Comparison of ENCODE assay signal across 23 cellular contexts in the genomic region with DNA sequence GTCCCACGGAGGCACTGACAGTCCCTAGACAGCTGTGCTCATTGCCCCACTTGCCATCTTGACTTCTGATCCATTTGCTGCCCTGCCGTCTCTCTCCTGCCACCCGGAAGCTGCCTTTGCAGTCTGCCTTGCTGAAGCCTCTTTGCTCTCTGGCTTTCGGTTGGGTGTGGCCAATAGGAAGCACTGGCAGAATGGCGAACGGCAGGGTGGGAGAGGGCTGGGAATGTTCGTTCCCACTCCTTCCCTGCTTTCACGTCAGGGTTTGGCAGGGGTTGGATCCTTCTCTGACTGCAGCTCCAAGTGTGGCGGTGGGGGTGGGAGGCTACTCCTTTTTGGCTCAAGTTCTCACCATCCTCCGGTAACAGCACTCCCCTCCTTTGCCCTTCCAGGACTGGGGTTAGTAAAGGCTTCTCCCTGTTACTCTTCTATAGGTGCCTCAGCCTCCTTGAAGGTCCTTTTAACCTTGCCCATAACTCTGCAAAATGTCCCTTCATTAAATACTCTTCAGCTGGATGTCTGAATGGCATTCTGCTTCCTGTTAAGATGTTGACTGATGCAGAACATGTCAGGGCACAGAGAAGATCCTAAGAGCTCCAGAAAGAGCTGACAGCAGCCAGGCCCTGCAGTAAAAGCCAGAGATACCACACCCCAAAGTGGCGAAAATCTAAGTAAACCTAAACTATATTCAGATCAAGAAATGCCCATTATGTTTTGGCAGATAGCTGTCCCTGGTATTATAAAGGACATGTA.
DNase-seq lines count a peak whose midpoint lies in the region; ATAC-seq and TF ChIP-seq lines count a peak whose summit lies in the region.
"Had no signal": no experiment of that assay in that cellular context is flagged by ENCODE, and none has a peak within 500 bp of the region (broad histone marks: within the 10 kb centered on the region; RNA-seq: fewer than 3 reads in every experiment).

No MANE protein-coding gene starts in this region.

- H3K4me3 ChIP-seq in PC-3 (ENCODE audit: low read length) (no peak overlapping the region), trophoblast cell (ENCODE audit: low read depth, low read length) (no peak overlapping the region)
- H3K4me3 ChIP-seq: dorsolateral prefrontal cortex, right atrium auricular region, upper lobe of right lung had no signal

- peaks cover 9% of the 10 kb centered on the region for H3F3A ChIP-seq in PC-3 (ENCODE audit: low read length, unreplicated experiment)

- H3K27me3 ChIP-seq in H9 (ENCODE audit: insufficient read depth, low read length) (no peaks in the 10 kb centered on the region), PC-3 (ENCODE audit: low read length) (no peaks in the 10 kb centered on the region), trophoblast cell (ENCODE audit: insufficient read depth, low read length) (no peaks in the 10 kb centered on the region)
- H3K27me3 ChIP-seq: right atrium auricular region, upper lobe of right lung had no signal

- H3K14ac ChIP-seq in H9 (ENCODE audit: insufficient read depth, low read length): no peak overlapping the region
- H3K14ac ChIP-seq in trophoblast cell (ENCODE audit: low read length): peak overlapping the region; percentile 8

- H3T11ph ChIP-seq in H9 (ENCODE audit: low read length): no peak overlapping the region

- no peaks in the 10 kb centered on the region for H3K79me2 ChIP-seq in H9 (ENCODE audit: insufficient read depth, low read length)
- H3K79me2 ChIP-seq in PC-3 (ENCODE audit: low read length): no peaks in the 10 kb centered on the region
- no peaks in the 10 kb centered on the region for H3K79me2 ChIP-seq in trophoblast cell (ENCODE audit: control insufficient read depth, insufficient read depth, low read length, poor library complexity)

- no peak overlapping the region for H2BK20ac ChIP-seq in H9 (ENCODE audit: low read depth, low read length, poor library complexity, severe bottlenecking)

- peak; percentile 42 for DNase-seq in H9
- no peak for DNase-seq in PC-3
- no peak for DNase-seq in trophoblast cell
- no peak for DNase-seq in activated gamma-delta T cell treated with Interleukin-2 at 50 U/mL for 16 hours
- DNase-seq: activated CD4-positive, alpha-beta T cell treated with anti-CD3 and anti-CD28 coated beads, Interleukin-2, amount 10 ng/mL, durations not matched to agents 7 days and 5 days; activated CD8-positive, alpha-beta memory T cell treated with anti-CD3 and anti-CD28 coated beads, Interleukin-2, amount 10 ng/mL, durations not matched to agents 7 days and 5 days; activated naive CD4-positive, alpha-beta T cell treated with anti-CD3 and anti-CD28 coated beads, Interleukin-2, amount 50 U/mL, for 16 hours; anterior cingulate cortex; dorsolateral prefrontal cortex; foreskin melanocyte; HCEC 1CT; hippocampal formation; MM.1S; NCI-H146; NCI-H69; Right ventricle myocardium superior; upper lobe of right lung had no signal

- POLR2A ChIA-PET in PC-3 (lab: Charles Lee; ENCODE audit: unreplicated experiment): no interaction called here

- no peaks in the 10 kb centered on the region for H3K27me3 Mint-ChIP-seq in H9 (ENCODE audit: low read depth)

- H3K23ac ChIP-seq in H9 (ENCODE audit: insufficient read length, low read depth, low read length) (no peak overlapping the region), trophoblast cell (ENCODE audit: low read length) (no peak overlapping the region)

- H2BK120ac ChIP-seq in H9 (ENCODE audit: low read depth, low read length, poor library complexity, severe bottlenecking) (no peak overlapping the region), trophoblast cell (ENCODE audit: insufficient read depth, low read length, poor library complexity) (peak overlapping the region; percentile 16)

- H3K9me2 ChIP-seq in PC-3 (replicated peaks; ENCODE audit: low read length): no peaks in the 10 kb centered on the region

- intact Hi-C loops in PC-3 (cut with micrococcal nuclease): no loop called here

- H3K9ac ChIP-seq in H9 (ENCODE audit: extremely low read depth, insufficient read length, low read length) (no peak overlapping the region), PC-3 (ENCODE audit: low read length) (no peak overlapping the region), trophoblast cell (ENCODE audit: low read length) (no peak overlapping the region)

- no peaks in the 10 kb centered on the region for H4K20me1 ChIP-seq in H9 (ENCODE audit: control insufficient read depth, insufficient read depth, insufficient read length)
- no peaks in the 10 kb centered on the region for H4K20me1 ChIP-seq in PC-3 (ENCODE audit: low read length)

- WGBS in H9 (ENCODE audit: extremely low coverage, insufficient read length, low lambda C conversion rate): no CpG with 5 or more reads among the region's 11 CpGs
- no CpG with 5 or more reads among the region's 11 CpGs for WGBS in trophoblast cell (ENCODE audit: extremely low coverage, insufficient coverage, insufficient read length)

- no peak overlapping the region for H4K5ac ChIP-seq in H9 (ENCODE audit: insufficient read length, low read depth, low read length)

- H2BK15ac ChIP-seq in H9 (ENCODE audit: low read depth, low read length): no peak overlapping the region

- H3K56ac ChIP-seq in H9 (ENCODE audit: insufficient read length, low read depth, low read length): no peak overlapping the region

- H3K4me1 ChIP-seq in H9 (ENCODE audit: insufficient read depth, low read length): no peaks in the 10 kb centered on the region; the same call in 1 of the 2 replicates
- peaks cover 40% of the 10 kb centered on the region for H3K4me1 ChIP-seq in PC-3 (ENCODE audit: insufficient read depth, low read length)
- H3K4me1 ChIP-seq in trophoblast cell (ENCODE audit: control insufficient read depth in 1 of 2, insufficient read depth in 2 of 2, low read length in 2 of 2): peaks cover 9 to 15% of the 10 kb centered on the region in 2 experiments
- H3K4me1 ChIP-seq: right atrium auricular region, upper lobe of right lung had no signal

- no peak for ATAC-seq in PC-3
- peak; percentile 50 for ATAC-seq in esophagus mucosa
- no peak for ATAC-seq in HG02970 (IDR thresholded peaks at IDR 0.05; ENCODE audit: low FRiP score, unreplicated experiment)
- no peak for ATAC-seq in HG02840 (IDR thresholded peaks at IDR 0.05; ENCODE audit: low FRiP score, unreplicated experiment)
- ATAC-seq: activated CD8-positive, alpha-beta memory T cell treated with anti-CD3 and anti-CD28 coated beads, Interleukin-2, amount 10 ng/mL, durations not matched to agents 7 days and 5 days; upper lobe of right lung had no signal

- H3K4me2 ChIP-seq in H9 (ENCODE audit: insufficient read depth, insufficient read length, low read length): no peak overlapping the region
- H3K4me2 ChIP-seq in PC-3 (ENCODE audit: low read length): no peak overlapping the region
- no peak overlapping the region for H3K4me2 ChIP-seq in trophoblast cell (ENCODE audit: low read length)

- H3K79me1 ChIP-seq in H9 (ENCODE audit: insufficient read depth, low read depth, low read length, poor library complexity, severe bottlenecking) (no peaks in the 10 kb centered on the region), trophoblast cell (ENCODE audit: low read length) (peaks cover 10% of the 10 kb centered on the region)

- H3K4me3 Mint-ChIP-seq in H9: no peak overlapping the region
- H3K4me3 Mint-ChIP-seq: activated CD4-positive, alpha-beta T cell treated with anti-CD3 and anti-CD28 coated beads, Interleukin-2, amount 10 ng/mL, durations not matched to agents 7 days and 5 days; activated CD8-positive, alpha-beta memory T cell treated with anti-CD3 and anti-CD28 coated beads, Interleukin-2, amount 10 ng/mL, durations not matched to agents 7 days and 5 days; CD14-positive monocyte; central memory CD8-positive, alpha-beta T cell had no signal

- no peak overlapping the region for H2BK5ac ChIP-seq in H9 (ENCODE audit: insufficient read length, low read length)
- H2BK5ac ChIP-seq in trophoblast cell (ENCODE audit: low read depth, low read length, poor library complexity): no peak overlapping the region

- H2BK12ac ChIP-seq in H9 (ENCODE audit: insufficient read length, low read depth, low read length): no peak overlapping the region
- H2BK12ac ChIP-seq in trophoblast cell (ENCODE audit: low read length): peak overlapping the region; percentile 26

- H2AK5ac ChIP-seq in H9 (ENCODE audit: insufficient read length, low read length) (no peak overlapping the region), trophoblast cell (ENCODE audit: low read length) (peak overlapping the region; percentile 55)

- H3K9me3 ChIP-seq in H9 (ENCODE audit: control insufficient read depth, low read depth, low read length): no peaks in the 10 kb centered on the region
- no peaks in the 10 kb centered on the region for H3K9me3 ChIP-seq in PC-3 (ENCODE audit: low read length)
- H3K9me3 ChIP-seq in trophoblast cell (ENCODE audit: insufficient read depth, low read depth, low read length): no peaks in the 10 kb centered on the region
- H3K9me3 ChIP-seq: right atrium auricular region, upper lobe of right lung had no signal

- no peak overlapping the region for H4K91ac ChIP-seq in H9 (ENCODE audit: insufficient read length, low read depth, low read length)
- peak overlapping the region; percentile 50 for H4K91ac ChIP-seq in trophoblast cell (ENCODE audit: low read depth, low read length)

- no peaks in the 10 kb centered on the region for H3K23me2 ChIP-seq in H9 (ENCODE audit: insufficient read length, low read depth, low read length, poor library complexity, severe bottlenecking)

- peak overlapping the region in 1 of 3 experiments; percentile 46; a peak in 1 of 7 replicates for H3K27ac Mint-ChIP-seq in H9
- H3K27ac Mint-ChIP-seq: activated CD4-positive, alpha-beta T cell treated with anti-CD3 and anti-CD28 coated beads, Interleukin-2, amount 10 ng/mL, durations not matched to agents 7 days and 5 days; activated CD8-positive, alpha-beta memory T cell treated with anti-CD3 and anti-CD28 coated beads, Interleukin-2, amount 10 ng/mL, durations not matched to agents 7 days and 5 days had no signal

- no peaks in the 10 kb centered on the region for H3K36me3 ChIP-seq in PC-3 (ENCODE audit: low read depth, low read length)
- H3K36me3 ChIP-seq in trophoblast cell (ENCODE audit: control insufficient read depth in 1 of 2, insufficient read depth in 2 of 2, low read length in 2 of 2): no peaks in the 10 kb centered on the region
- H3K36me3 ChIP-seq: right atrium auricular region, upper lobe of right lung had no signal

- no peak for TF ChIP-seq CTCF in H9 (conservative IDR thresholded peaks at IDR 0.05)
- TF ChIP-seq CTCF in PC-3 (conservative IDR thresholded peaks at IDR 0.05; ENCODE audit: low read depth, low read length): no peak

- peaks cover 0 to 3% of the 10 kb centered on the region in 2 experiments; a peak in 2 of 5 replicates for H3K9me3 Mint-ChIP-seq in H9
- H3K9me3 Mint-ChIP-seq: activated CD4-positive, alpha-beta T cell treated with anti-CD3 and anti-CD28 coated beads, Interleukin-2, amount 10 ng/mL, durations not matched to agents 7 days and 5 days; central memory CD8-positive, alpha-beta T cell had no signal

- H3K27ac ChIP-seq in H9 (ENCODE audit: insufficient read length, low read depth, low read length) (no peak overlapping the region), PC-3 (ENCODE audit: low read length) (peak overlapping the region; percentile 97; the same call in 1 of the 2 replicates), trophoblast cell (ENCODE audit: low read depth, low read length) (no peak overlapping the region)
- H3K27ac ChIP-seq: dorsolateral prefrontal cortex, right atrium auricular region, upper lobe of right lung had no signal

- CTCF ChIA-PET in PC-3 (lab: Charles Lee): no interaction called here

- H3K4ac ChIP-seq in H9 (ENCODE audit: low read depth, low read length) (no peak overlapping the region), trophoblast cell (ENCODE audit: low read depth, low read length) (no peak overlapping the region)

- H4K8ac ChIP-seq in H9 (replicated peaks; ENCODE audit: insufficient read length, low read depth, low read length) (no peak overlapping the region), trophoblast cell (ENCODE audit: low read depth, low read length) (no peak overlapping the region)

- H3K18ac ChIP-seq in H9 (ENCODE audit: insufficient read length, low read depth, low read length) (no peak overlapping the region), trophoblast cell (ENCODE audit: low read length) (peak overlapping the region; percentile 66)

- H3K36me3 Mint-ChIP-seq in H9 (ENCODE audit: insufficient read depth in 1 of 3, low read depth in 3 of 3): 0 out of 7 replicates have a peak, but pooled peaks cover 0 to 3% (median 0%) of the 10 kb centered on the region in 3 experiments
- H3K36me3 Mint-ChIP-seq: activated CD8-positive, alpha-beta memory T cell treated with anti-CD3 and anti-CD28 coated beads, Interleukin-2, amount 10 ng/mL, durations not matched to agents 7 days and 5 days; CD14-positive monocyte had no signal

- BruUV-seq in PC-3 (replicated peaks; lab: Mats Ljungman, UMichigan): no TSS peak

- H3K4me1 Mint-ChIP-seq in H9: peaks cover 13 to 18% of the 10 kb centered on the region in 2 experiments
- H3K4me1 Mint-ChIP-seq: activated CD4-positive, alpha-beta T cell treated with anti-CD3 and anti-CD28 coated beads, Interleukin-2, amount 10 ng/mL, durations not matched to agents 7 days and 5 days; activated CD8-positive, alpha-beta memory T cell treated with anti-CD3 and anti-CD28 coated beads, Interleukin-2, amount 10 ng/mL, durations not matched to agents 7 days and 5 days; central memory CD8-positive, alpha-beta T cell had no signal

- H2AFZ ChIP-seq in H9 (ENCODE audit: low read length) (no peak overlapping the region), PC-3 (ENCODE audit: low read length) (no peak overlapping the region), trophoblast cell (ENCODE audit: insufficient read depth, low read length, poor library complexity) (no peak overlapping the region)

- H4K12ac ChIP-seq in trophoblast cell (ENCODE audit: low read depth, low read length): no peak overlapping the region
